9 cellular contexts compared by ENCODE assay signal in genomic region chr6:10425177-10425972, GRCh38. TPM values are rescaled to one million over a fixed set of nuclear protein-coding genes. Genes with fewer than 3 reads are reported as not detected.
DNase-seq lines count a peak whose midpoint lies in the region; ATAC-seq and TF ChIP-seq lines count a peak whose summit lies in the region.
"Had no signal": no experiment of that assay in that cellular context is flagged by ENCODE, and none has a peak within 500 bp of the region (broad histone marks: within the 10 kb centered on the region; RNA-seq: fewer than 3 reads in every experiment).

No MANE protein-coding gene starts in this region.

- no peaks in the 10 kb centered on the region for H3K36me3 Mint-ChIP-seq in CD4-positive, alpha-beta T cell (ENCODE audit: low read depth)

- ATAC-seq in HG03520 (IDR thresholded peaks at IDR 0.05; ENCODE audit: unreplicated experiment), result no peak
- ATAC-seq in CD4-positive, alpha-beta T cell (ENCODE audit: poor library complexity), result no peak

- H3K4me2 ChIP-seq in KMS-11, result peak overlapping the region; percentile 96

- H3K4me1 ChIP-seq in KMS-11 (ENCODE audit: low read depth, poor library complexity, severe bottlenecking), result peaks cover 19% of the 10 kb centered on the region
- peaks cover 3% of the 10 kb centered on the region for H3K4me1 ChIP-seq in ovary (ENCODE audit: insufficient read depth)

- POLR2A ChIA-PET in CD4-positive, alpha-beta T cell (lab: Charles Lee), result no interaction called here

- intact Hi-C loops in ovary (cut with DNase I), result loop anchor here in 1 of 4 donors (5.0 kb wide), 1 partner anchor 1052 kb away; no protein-coding TSS in a partner anchor
- intact Hi-C loops in CD4-positive, alpha-beta T cell (cut with DNase I, micrococcal nuclease), result no loop called here

- peaks cover 95% of the 10 kb centered on the region for H3K27me3 Mint-ChIP-seq in CD4-positive, alpha-beta T cell

- H4K20me1 ChIP-seq in KMS-11 (ENCODE audit: insufficient read depth), result no peaks in the 10 kb centered on the region

- CTCF ChIA-PET in CD4-positive, alpha-beta T cell (lab: Charles Lee), result no interaction called here

- peak overlapping the region; percentile 100; the same call in 1 of the 2 replicates for H2AFZ ChIP-seq in KMS-11 (ENCODE audit: low read depth)

- H3K9me3 ChIP-seq in ovary, result no peaks in the 10 kb centered on the region
- no peaks in the 10 kb centered on the region for H3K9me3 ChIP-seq in CD4-positive, alpha-beta T cell (ENCODE audit: control insufficient read depth, low read length)
- H3K9me3 ChIP-seq: Peyer's patch had no signal

- H3K79me2 ChIP-seq in KMS-11 (ENCODE audit: insufficient read depth, low read depth), result no peaks in the 10 kb centered on the region

- peak; percentile 26 for DNase-seq in AG20443 (ENCODE audit: low spot score)
- DNase-seq in fibroblast of pulmonary artery (ENCODE audit: low read depth), result no peak
- DNase-seq in ovary, result no peak
- no peak for DNase-seq in inferior parietal cortex (ENCODE audit: extremely low spot score)
- DNase-seq in activated naive CD4-positive, alpha-beta T cell (lab: John Stamatoyannopoulos, UW), result no peak
- DNase-seq in CD4-positive, alpha-beta T cell, result no peak

- TF ChIP-seq EP300 in ovary (IDR thresholded peaks at IDR 0.05), result no peak

- H3K4me1 Mint-ChIP-seq in CD4-positive, alpha-beta T cell (ENCODE audit: low read depth), result peaks cover 18% of the 10 kb centered on the region

- H3K27ac ChIP-seq in KMS-11, result no peak overlapping the region
- H3K27ac ChIP-seq in ovary, result no peak overlapping the region
- H3K27ac ChIP-seq in CD4-positive, alpha-beta T cell (ENCODE audit: low read depth, low read length), result no peak overlapping the region
- H3K27ac ChIP-seq: Peyer's patch had no signal

- no peak overlapping the region for H3K9ac ChIP-seq in KMS-11

- H3K4me3 Mint-ChIP-seq in CD4-positive, alpha-beta T cell, result no peak overlapping the region

- H3K27ac Mint-ChIP-seq in CD4-positive, alpha-beta T cell, result no peak overlapping the region

- no peak overlapping the region for H3K4me3 ChIP-seq in KMS-11 (IDR thresholded peaks at IDR 0.05; ENCODE audit: insufficient read depth, low read depth, low read length)
- peak overlapping the region; percentile 55 for H3K4me3 ChIP-seq in fibroblast of pulmonary artery (replicated peaks; ENCODE audit: low read depth, low read length)
- H3K4me3 ChIP-seq in ovary, result peak overlapping the region; percentile 25

- no peak for TF ChIP-seq POLR2A in ovary (IDR thresholded peaks at IDR 0.05)

- WGBS in ovary, 3 donors, result 2 to 4% (median 3%) methylated on average over 34 of the region's 34 CpGs

- no peak for TF ChIP-seq CTCF in KMS-11 (conservative IDR thresholded peaks at IDR 0.05; ENCODE audit: low read depth, low read length)
- no peak for TF ChIP-seq CTCF in fibroblast of pulmonary artery (IDR thresholded peaks at IDR 0.05; ENCODE audit: low read length, missing control alignments)
- TF ChIP-seq CTCF in ovary (IDR thresholded peaks at IDR 0.05), result no peak
- no peak for TF ChIP-seq CTCF in CD4-positive, alpha-beta T cell (IDR thresholded peaks at IDR 0.05)

- H3K9me3 Mint-ChIP-seq in CD4-positive, alpha-beta T cell, result no peaks in the 10 kb centered on the region

- no peaks in the 10 kb centered on the region for H3K36me3 ChIP-seq in KMS-11 (ENCODE audit: insufficient read depth)
- H3K36me3 ChIP-seq in ovary, result no peaks in the 10 kb centered on the region
- H3K36me3 ChIP-seq: Peyer's patch had no signal

- H3K27me3 ChIP-seq in KMS-11 (ENCODE audit: insufficient read depth, low read depth) (no peaks in the 10 kb centered on the region), ovary (no peaks in the 10 kb centered on the region)
- H3K27me3 ChIP-seq in CD4-positive, alpha-beta T cell (ENCODE audit: control insufficient read depth, insufficient read depth, low read length), result peaks cover 94% of the 10 kb centered on the region

RNA-seq across cellular contexts. Expression of gene TFAP2A, which starts 10.5 kb away (rescaled TPM):
- total RNA-seq in ovary, result under 1 TPM in 6 of 7 donors, not detected in 1; 0.10 to 0.67 (median 0.20) TPM
- polyA plus RNA-seq in ovary, result under 1 TPM; 0.12 to 0.15 TPM
- total RNA-seq in CD4-positive, alpha-beta T cell, result under 1 TPM in 1 of 2 experiments, not detected in 1; 0.16 TPM
